In the genomic region with DNA sequence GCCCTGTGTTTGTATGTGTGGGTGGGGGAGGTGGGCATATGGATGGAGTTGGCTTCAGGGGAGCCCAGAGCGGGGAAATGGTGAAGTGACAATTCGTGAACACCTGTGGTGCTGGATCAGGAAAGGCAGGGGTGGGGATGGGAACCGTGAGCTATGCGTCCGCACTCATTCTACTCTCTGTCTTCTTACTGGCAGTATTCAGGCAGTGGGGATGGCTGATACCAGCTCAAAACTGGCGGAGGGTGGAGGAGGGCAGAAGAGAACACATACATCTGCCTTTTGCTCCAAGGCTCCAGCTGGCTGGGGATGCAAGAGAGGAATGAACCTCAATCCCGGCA, we compare ENCODE assay signal across 8 cellular contexts. TPM values are rescaled to one million over a fixed set of nuclear protein-coding genes. Genes with fewer than 3 reads are reported as not detected.
DNase-seq lines count a peak whose midpoint lies in the region; ATAC-seq and TF ChIP-seq lines count a peak whose summit lies in the region.
"Not testable (repeated sequence)": the region's sequence is repeated elsewhere in the genome, so short reads cannot be mapped to it uniquely, and the experiment has no call there.

No MANE protein-coding gene starts in this region.

- not testable (repeated sequence) for DNase-seq in GM12865 (ENCODE audit: low read depth); colonic mucosa; mesendoderm; gastrocnemius medialis

- H3K18ac ChIP-seq in mesendoderm (ENCODE audit: low read length), result not testable (repeated sequence)

- H3K4me1 ChIP-seq in OCI-LY3 (ENCODE audit: low read length); colonic mucosa; gastroesophageal sphincter; mesendoderm (ENCODE audit: control insufficient read depth, low read depth, low read length); gastrocnemius medialis; urinary bladder (ENCODE audit: insufficient read depth): not testable (repeated sequence)

- H3K27ac ChIP-seq in OCI-LY3 (ENCODE audit: low read length); colonic mucosa; mesendoderm (ENCODE audit: low read depth, low read length); gastrocnemius medialis; urinary bladder (ENCODE audit: low read depth): not testable (repeated sequence)
- peak overlapping the region in 3 of 4 donors; percentile 44 to 68 (median 66) for H3K27ac ChIP-seq in gastroesophageal sphincter

- H3K27me3 ChIP-seq in OCI-LY3 (ENCODE audit: low read depth, low read length); colonic mucosa; gastroesophageal sphincter; mesendoderm (ENCODE audit: insufficient read depth, low read length, poor library complexity); gastrocnemius medialis: not testable (repeated sequence)

- not testable (repeated sequence) for H3K23ac ChIP-seq in mesendoderm (ENCODE audit: low read length)

- H3K9me3 Mint-ChIP-seq in activated T-helper 17 cell treated with anti-CD3 and anti-CD28 coated beads, Interleukin-2, amount 50 U/mL, for 72 hours, result not testable (repeated sequence)

- H3K79me1 ChIP-seq in mesendoderm (ENCODE audit: low read length), result not testable (repeated sequence)

- H3K36me3 Mint-ChIP-seq in activated T-helper 17 cell treated with anti-CD3 and anti-CD28 coated beads, Interleukin-2, amount 50 U/mL, for 72 hours (ENCODE audit: low read depth), result not testable (repeated sequence)

- not testable (repeated sequence) for H3K9ac ChIP-seq in OCI-LY3 (ENCODE audit: low read length)
- H3K9ac ChIP-seq in colonic mucosa (ENCODE audit: low read depth in 2 of 2, low read length in 2 of 2) (peak overlapping the region in 1 of 2 donors; percentile 30), mesendoderm (ENCODE audit: low read length) (peak overlapping the region; percentile 72)

- not testable (repeated sequence) for H3K9me3 ChIP-seq in OCI-LY3 (ENCODE audit: insufficient read depth, low read length); colonic mucosa; gastroesophageal sphincter; gastrocnemius medialis

- not testable (repeated sequence) for H3K27me3 Mint-ChIP-seq in activated T-helper 17 cell treated with anti-CD3 and anti-CD28 coated beads, Interleukin-2, amount 50 U/mL, for 72 hours

- H3K4me3 ChIP-seq in GM12865 (ENCODE audit: low read depth, low read length), result peak overlapping the region; percentile 71
- peak overlapping the region; percentile 81 for H3K4me3 ChIP-seq in OCI-LY3 (ENCODE audit: low read length)
- H3K4me3 ChIP-seq in colonic mucosa, result peak overlapping the region; percentile 38
- peak overlapping the region; percentile 51 to 52 for H3K4me3 ChIP-seq in gastroesophageal sphincter
- H3K4me3 ChIP-seq in mesendoderm (ENCODE audit: low read length), result not testable (repeated sequence)
- H3K4me3 ChIP-seq in gastrocnemius medialis, result peak overlapping the region; percentile 45 to 61 (median 57)
- H3K4me3 ChIP-seq in urinary bladder (ENCODE audit: low read depth, low read length), result peak overlapping the region; percentile 30

- peak overlapping the region; percentile 92 for H3K4me3 Mint-ChIP-seq in activated T-helper 17 cell treated with anti-CD3 and anti-CD28 coated beads, Interleukin-2, amount 50 U/mL, for 72 hours

- not testable (repeated sequence) for H2AK5ac ChIP-seq in mesendoderm (ENCODE audit: low read length)

- H3K27ac Mint-ChIP-seq in activated T-helper 17 cell treated with anti-CD3 and anti-CD28 coated beads, Interleukin-2, amount 50 U/mL, for 72 hours, result not testable (repeated sequence)

- not testable (repeated sequence) for TF ChIP-seq EP300 in gastroesophageal sphincter (IDR thresholded peaks at IDR 0.05)

- H3K56ac ChIP-seq in mesendoderm (ENCODE audit: low read length), result peak overlapping the region; percentile 80

- H2BK15ac ChIP-seq in mesendoderm (replicated peaks; ENCODE audit: low read depth), result not testable (repeated sequence)

- not testable (repeated sequence) for H3K36me3 ChIP-seq in OCI-LY3 (replicated peaks; ENCODE audit: low read depth, low read length); colonic mucosa; gastroesophageal sphincter; mesendoderm (ENCODE audit: control insufficient read depth, insufficient read depth, low read length); gastrocnemius medialis; urinary bladder (ENCODE audit: insufficient read depth)

- not testable (repeated sequence) for H3K79me2 ChIP-seq in OCI-LY3 (ENCODE audit: low read length); mesendoderm (ENCODE audit: control insufficient read depth, insufficient read depth, low read length)

- not testable (repeated sequence) for H2BK120ac ChIP-seq in mesendoderm (ENCODE audit: low read depth, low read length)

- WGBS in gastroesophageal sphincter (ENCODE audit: low coverage in 1 of 2), 2 donors, result 50 to 100% methylated on average over 1 of the region's 7 CpGs
- no CpG with 5 or more reads among the region's 7 CpGs for WGBS in mesendoderm (ENCODE audit: extremely low coverage, insufficient coverage, low lambda C conversion rate)
- WGBS in urinary bladder, result 40% methylated on average over 7 of the region's 7 CpGs

- not testable (repeated sequence) for H4K20me1 ChIP-seq in OCI-LY3 (ENCODE audit: insufficient read depth, low read length)

- H3K4me2 ChIP-seq in OCI-LY3 (ENCODE audit: low read length), result peak overlapping the region; percentile 92
- peak overlapping the region; percentile 21 for H3K4me2 ChIP-seq in mesendoderm (ENCODE audit: low read length)

- H4K8ac ChIP-seq in mesendoderm (ENCODE audit: low read depth, low read length), result not testable (repeated sequence)

- not testable (repeated sequence) for H3K4ac ChIP-seq in mesendoderm (ENCODE audit: low read depth, low read length)

- TF ChIP-seq POLR2A in gastroesophageal sphincter (IDR thresholded peaks at IDR 0.05); gastrocnemius medialis (IDR thresholded peaks at IDR 0.05): not testable (repeated sequence)

- not testable (repeated sequence) for ATAC-seq in activated T-helper 17 cell treated with anti-CD3 and anti-CD28 coated beads, Interleukin-2, amount 50 U/mL, for 72 hours (replicated peaks); gastrocnemius medialis
- ATAC-seq in gastroesophageal sphincter, result peak; percentile 11

- H2BK5ac ChIP-seq in mesendoderm (ENCODE audit: low read length), result not testable (repeated sequence)

- not testable (repeated sequence) for H3K4me1 Mint-ChIP-seq in activated T-helper 17 cell treated with anti-CD3 and anti-CD28 coated beads, Interleukin-2, amount 50 U/mL, for 72 hours

- not testable (repeated sequence) for H4K5ac ChIP-seq in mesendoderm (ENCODE audit: low read length)

- in situ Hi-C loops in gastrocnemius medialis (cut with MboI; ENCODE audit: low sequenced_read_pairs in 4 of 4), result loop anchor here in 1 of 4 donors (25.0 kb wide), 1 partner anchor 91 kb away; no protein-coding TSS in a partner anchor

- intact Hi-C loops in colonic mucosa (cut with DNase I); gastrocnemius medialis (cut with DNase I; ENCODE audit: low total_unique reads): not testable (repeated sequence)

- not testable (repeated sequence) for TF ChIP-seq CTCF in GM12865 (IDR thresholded peaks at IDR 0.05; ENCODE audit: insufficient read depth, low read depth, low read length, missing control alignments); OCI-LY3 (IDR thresholded peaks at IDR 0.05; ENCODE audit: low read depth, low read length); colonic mucosa (IDR thresholded peaks at IDR 0.05); gastroesophageal sphincter (IDR thresholded peaks at IDR 0.05); gastrocnemius medialis (IDR thresholded peaks at IDR 0.05 in 4 of 5, conservative IDR thresholded peaks at IDR 0.05 in 1 of 5)

- H2AFZ ChIP-seq in OCI-LY3 (ENCODE audit: low read depth, low read length), result peak overlapping the region; percentile 88; the same call in 1 of the 2 replicates

RNA-seq across cellular contexts. Expression of gene GPRASP3, which starts 0.6 kb away (rescaled TPM):
- total RNA-seq in activated T-helper 17 cell treated with anti-CD3 and anti-CD28 coated beads, Interleukin-2, amount 50 U/mL, for 72 hours, result 1 to 10 TPM; 2.6 to 3.1 TPM
- total RNA-seq in colonic mucosa, result 1 to 10 TPM; 3.7 to 4.0 TPM
- 1 to 10 TPM; 4.8 to 5.9 (median 5.0) TPM for total RNA-seq in gastroesophageal sphincter
- polyA plus RNA-seq in mesendoderm (2013, experiment 1 of 2), result 12.4 TPM
- 12.3 TPM for polyA plus RNA-seq in mesendoderm (2013, experiment 2 of 2)
- 1 to 10 TPM; 1.4 to 3.4 (median 2.7) TPM for total RNA-seq in gastrocnemius medialis
- total RNA-seq in urinary bladder, result 14.3 TPM
- 4.4 TPM for polyA plus RNA-seq in urinary bladder

RNA-seq across cellular contexts. Expression of gene GPRASP2, which starts 8.9 kb away (rescaled TPM):
- total RNA-seq in activated T-helper 17 cell treated with anti-CD3 and anti-CD28 coated beads, Interleukin-2, amount 50 U/mL, for 72 hours, result under 1 TPM; 0.17 to 0.45 TPM
- total RNA-seq in colonic mucosa (1 to 10 TPM; 2.2 to 4.6 TPM), gastroesophageal sphincter (10 to 100 TPM; 12.6 to 14.3 (median 13.4) TPM), gastrocnemius medialis (1 to 10 TPM in 3 of 4 donors, under 1 TPM in 1; 0.80 to 3.6 (median 2.1) TPM), urinary bladder (44.2 TPM)
- polyA plus RNA-seq in mesendoderm (2013, experiment 1 of 2), result 11.5 TPM
- 11.4 TPM for polyA plus RNA-seq in mesendoderm (2013, experiment 2 of 2)
- 17.7 TPM for polyA plus RNA-seq in urinary bladder
